In genomic region chr14:23933706-23934105, GRCh38 we compare ENCODE assay signal across 28 cellular contexts.
"Had no signal": no experiment of that assay in that cellular context is flagged by ENCODE, and none has a peak within 500 bp of the region (broad histone marks: within the 10 kb centered on the region; RNA-seq: fewer than 3 reads in every experiment).

No MANE protein-coding gene starts in this region.

- H3K27me3 ChIP-seq: left lung, ovary, testis, thyroid gland, transverse colon, upper lobe of left lung, vagina had no signal

- H3K9me3 Mint-ChIP-seq: naive thymus-derived CD4-positive, alpha-beta T cell; natural killer cell treated with Interleukin-12 subunit alpha and Interleukin-12 subunit beta and Interleukin-15 and Interleukin-18, amount 100 ng/mL, for 72 hours; stimulated activated memory B cell treated with anti-CD40 and anti-IgM and Interleukin-4, amounts not matched to agents 10 μg/mL and 1 μg/mL and 100 μg/mL, for 72 hours had no signal

- H3K27ac Mint-ChIP-seq: naive thymus-derived CD4-positive, alpha-beta T cell; natural killer cell treated with Interleukin-12 subunit alpha and Interleukin-12 subunit beta and Interleukin-15 and Interleukin-18, amount 100 ng/mL, for 72 hours; stimulated activated memory B cell treated with anti-CD40 and anti-IgM and Interleukin-4, amounts not matched to agents 10 μg/mL and 1 μg/mL and 100 μg/mL, for 72 hours had no signal

- H3K4me1 Mint-ChIP-seq: naive thymus-derived CD4-positive, alpha-beta T cell; stimulated activated memory B cell treated with anti-CD40 and anti-IgM and Interleukin-4, amounts not matched to agents 10 μg/mL and 1 μg/mL and 100 μg/mL, for 72 hours had no signal

- H3K4me3 ChIP-seq: left lung, lung, mucosa of descending colon, ovary, prostate gland, smooth muscle cell, stomach, testis, thyroid gland, transverse colon, upper lobe of left lung, vagina had no signal

- H3K4me1 ChIP-seq: left lung, prostate gland, thyroid gland, upper lobe of left lung, vagina had no signal

- H3K4me3 Mint-ChIP-seq: naive thymus-derived CD4-positive, alpha-beta T cell; natural killer cell treated with Interleukin-12 subunit alpha and Interleukin-12 subunit beta and Interleukin-15 and Interleukin-18, amount 100 ng/mL, for 72 hours; stimulated activated memory B cell treated with anti-CD40 and anti-IgM and Interleukin-4, amounts not matched to agents 10 μg/mL and 1 μg/mL and 100 μg/mL, for 72 hours had no signal

- H3K27me3 Mint-ChIP-seq: stimulated activated memory B cell treated with anti-CD40 and anti-IgM and Interleukin-4, amounts not matched to agents 10 μg/mL and 1 μg/mL and 100 μg/mL, for 72 hours had no signal

- H3K9me3 ChIP-seq: left lung, mucosa of descending colon, ovary, prostate gland, stomach, testis, thyroid gland, transverse colon, upper lobe of left lung, vagina had no signal

- ATAC-seq: left cardiac atrium; left lung; mucosa of descending colon; naive thymus-derived CD4-positive, alpha-beta T cell; natural killer cell treated with Interleukin-12 subunit alpha and Interleukin-12 subunit beta and Interleukin-15 and Interleukin-18, amount 100 ng/mL, for 72 hours; right cardiac atrium; stimulated activated memory B cell treated with anti-CD40 and anti-IgM and Interleukin-4, amounts not matched to agents 10 μg/mL and 1 μg/mL and 100 μg/mL, for 72 hours; stimulated activated naive CD8-positive, alpha-beta T cell treated with anti-CD3 and anti-CD28 coated beads, Interleukin-15, Interleukin-2, amounts not matched to agents 100 U/mL and 50 U/mL, for 24 hours had no signal

- FAIRE-seq: keratinocyte had no signal

- H3K27ac ChIP-seq: left lung, ovary, prostate gland, stomach, thyroid gland, transverse colon, upper lobe of left lung, vagina had no signal

- DNase-seq: hippocampal formation; kidney glomerular epithelial cell; left cardiac atrium; left lung; mesendoderm; midbrain; mucosa of descending colon; naive thymus-derived CD4-positive, alpha-beta T cell; ovary; retina; right cardiac atrium; stimulated activated CD4-positive, alpha-beta T cell treated with anti-CD3 and anti-CD28 coated beads, Interleukin-1b, Interleukin-23, amount 100 ng/mL, for 48 hours; stimulated activated CD4-positive, alpha-beta T cell treated with anti-CD3 and anti-CD28 coated beads, Interleukin-2, amount 100 ng/mL, for 48 hours; stimulated activated CD4-positive, alpha-beta T cell treated with anti-CD3 and anti-CD28 coated beads, Interleukin-4, amount 100 ng/mL, for 4 hours; stimulated activated CD8-positive, alpha-beta memory T cell treated with anti-CD3 and anti-CD28 coated beads, Interleukin-4, amount 100 ng/mL, for 48 hours; stimulated activated naive CD8-positive, alpha-beta T cell treated with anti-CD3 and anti-CD28 coated beads, Interleukin-15, Interleukin-2, amounts not matched to agents 100 U/mL and 50 U/mL, for 24 hours; stomach; thyroid gland; transverse colon; upper lobe of left lung had no signal

- H3K36me3 Mint-ChIP-seq: naive thymus-derived CD4-positive, alpha-beta T cell; natural killer cell treated with Interleukin-12 subunit alpha and Interleukin-12 subunit beta and Interleukin-15 and Interleukin-18, amount 100 ng/mL, for 72 hours; stimulated activated memory B cell treated with anti-CD40 and anti-IgM and Interleukin-4, amounts not matched to agents 10 μg/mL and 1 μg/mL and 100 μg/mL, for 72 hours had no signal

- H3K36me3 ChIP-seq: left lung, ovary, prostate gland, stomach, thyroid gland, transverse colon, upper lobe of left lung, vagina had no signal

- H3K4me2 ChIP-seq: smooth muscle cell had no signal
